ENCODE assay signal across 27 cellular contexts in the genomic region with DNA sequence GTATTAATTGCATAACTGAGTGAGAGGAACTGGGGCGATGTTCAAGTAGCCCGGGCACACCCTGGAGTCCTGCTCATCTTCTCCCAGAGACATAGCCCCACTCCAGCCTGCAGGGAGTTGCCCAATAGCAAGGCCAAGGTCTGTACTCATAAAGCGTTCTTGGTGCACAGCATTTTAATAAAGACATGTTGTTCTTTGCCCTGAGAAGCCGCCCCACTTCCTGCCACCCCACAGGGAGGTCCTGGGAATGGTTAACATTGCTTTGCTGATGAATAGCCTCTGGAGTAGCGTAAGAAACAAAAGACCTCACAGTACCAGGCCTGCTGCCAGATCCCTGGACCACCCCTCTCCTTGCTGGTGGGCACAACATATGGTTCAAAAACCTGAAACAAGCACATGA. TPM values are rescaled to one million over a fixed set of nuclear protein-coding genes. Genes with fewer than 3 reads are reported as not detected.
DNase-seq lines count a peak whose midpoint lies in the region; ATAC-seq and TF ChIP-seq lines count a peak whose summit lies in the region.
"Had no signal": no experiment of that assay in that cellular context is flagged by ENCODE, and none has a peak within 500 bp of the region (broad histone marks: within the 10 kb centered on the region; RNA-seq: fewer than 3 reads in every experiment).

No MANE protein-coding gene starts in this region.

- no peak overlapping the region for H2BK5ac ChIP-seq in H9 (ENCODE audit: insufficient read length, low read length)

- no peak for TF ChIP-seq CTCF in H9 (conservative IDR thresholded peaks at IDR 0.05)
- no peak for TF ChIP-seq CTCF in WTC11 (IDR thresholded peaks at IDR 0.05)
- TF ChIP-seq CTCF in GM13976 (IDR thresholded peaks at IDR 0.05; ENCODE audit: borderline replicate concordance, control extremely low read depth, extremely low read depth, insufficient read depth, missing control alignments) = no peak

- no peak overlapping the region for H3K4me3 ChIP-seq in mucosa of rectum (ENCODE audit: low read length in 2 of 2)
- H3K4me3 ChIP-seq: A549, lung, skin epidermis, upper lobe of left lung had no signal

- no CpG with 5 or more reads among the region's 5 CpGs for WGBS in H9 (ENCODE audit: extremely low coverage, insufficient read length, low lambda C conversion rate)

- H3K27ac Mint-ChIP-seq in H9 = peak overlapping the region in 2 of 3 experiments; percentile 5 to 68; a peak in 2 of 7 replicates
- H3K27ac Mint-ChIP-seq in WTC11 = peak overlapping the region; percentile 68
- H3K27ac Mint-ChIP-seq: dendritic cell treated with granulocyte-macrophage colony-stimulating factor and Interleukin-4, amounts not matched to agents 40 ng/mL and 50 ng/mL, for 4 days had no signal

- no peak overlapping the region for H3K18ac ChIP-seq in H9 (ENCODE audit: insufficient read length, low read depth, low read length)

- no peaks in the 10 kb centered on the region for H3K36me3 ChIP-seq in mucosa of rectum (ENCODE audit: control insufficient read depth in 2 of 2, insufficient read depth in 2 of 2, low read length in 2 of 2)
- H3K36me3 ChIP-seq: BE2C, neutrophil, upper lobe of left lung had no signal

- peaks cover 2 to 3% of the 10 kb centered on the region in 2 experiments; a peak in 2 of 5 replicates for H3K9me3 Mint-ChIP-seq in H9
- H3K9me3 Mint-ChIP-seq in WTC11 = no peaks in the 10 kb centered on the region
- H3K9me3 Mint-ChIP-seq: activated T-cell treated with anti-CD3 and anti-CD28 coated beads, Interleukin-2, amount 50 U/mL, for 4 hours; dendritic cell treated with granulocyte-macrophage colony-stimulating factor and Interleukin-4, amounts not matched to agents 40 ng/mL and 50 ng/mL, for 4 days had no signal

- H4K20me1 ChIP-seq in H9 (ENCODE audit: control insufficient read depth, insufficient read depth, insufficient read length) = no peaks in the 10 kb centered on the region

- no peak overlapping the region for H3K4ac ChIP-seq in H9 (ENCODE audit: low read depth, low read length)

- H3K79me2 ChIP-seq in H9 (ENCODE audit: insufficient read depth, low read length) = no peaks in the 10 kb centered on the region

- H3K4me3 Mint-ChIP-seq in H9 (no peak overlapping the region), WTC11 (no peak overlapping the region)
- H3K4me3 Mint-ChIP-seq: activated T-cell treated with anti-CD3 and anti-CD28 coated beads, Interleukin-2, amount 50 U/mL, for 4 hours; dendritic cell treated with granulocyte-macrophage colony-stimulating factor and Interleukin-4, amounts not matched to agents 40 ng/mL and 50 ng/mL, for 4 days had no signal

- no peak overlapping the region for H2BK20ac ChIP-seq in H9 (ENCODE audit: low read depth, low read length, poor library complexity, severe bottlenecking)

- no peak overlapping the region for H2AFZ ChIP-seq in H9 (ENCODE audit: low read length)

- no peak overlapping the region for H2BK12ac ChIP-seq in H9 (ENCODE audit: insufficient read length, low read depth, low read length)

- H4K91ac ChIP-seq in H9 (ENCODE audit: insufficient read length, low read depth, low read length) = no peak overlapping the region

- H3K4me1 Mint-ChIP-seq in H9 (peaks cover 22 to 30% of the 10 kb centered on the region in 2 experiments), WTC11 (peaks cover 32% of the 10 kb centered on the region)

- H3K23ac ChIP-seq in H9 (ENCODE audit: insufficient read length, low read depth, low read length) = no peak overlapping the region

- H2BK120ac ChIP-seq in H9 (ENCODE audit: low read depth, low read length, poor library complexity, severe bottlenecking) = no peak overlapping the region

- H4K5ac ChIP-seq in H9 (ENCODE audit: insufficient read length, low read depth, low read length) = no peak overlapping the region

- H3K9me3 ChIP-seq in H9 (ENCODE audit: control insufficient read depth, low read depth, low read length) (no peaks in the 10 kb centered on the region), mucosa of rectum (ENCODE audit: control insufficient read depth in 2 of 2, low read length in 2 of 2) (no peaks in the 10 kb centered on the region)
- H3K9me3 ChIP-seq: A549, BE2C, neutrophil, upper lobe of left lung had no signal

- in situ Hi-C loops in GM13976 (cut with MboI; ENCODE audit: low sequenced_read_pairs, unreplicated experiment) = no loop called here

- H3K14ac ChIP-seq in H9 (ENCODE audit: insufficient read depth, low read length) = no peak overlapping the region

- no peak overlapping the region for H3K56ac ChIP-seq in H9 (ENCODE audit: insufficient read length, low read depth, low read length)

- no peaks in the 10 kb centered on the region for H3K79me1 ChIP-seq in H9 (ENCODE audit: insufficient read depth, low read depth, low read length, poor library complexity, severe bottlenecking)

- H3K36me3 Mint-ChIP-seq in H9 (ENCODE audit: insufficient read depth in 1 of 3, low read depth in 3 of 3) = no peaks in the 10 kb centered on the region; a peak in 3 of 7 replicates
- H3K36me3 Mint-ChIP-seq in WTC11 = no peaks in the 10 kb centered on the region

- DNase-seq in H9 (no peak), WTC11 (ENCODE audit: low spot score) (no peak), NCI-H526 treated with DMSO at 0.1 percent for 48 hours (lab: John Stamatoyannopoulos, UW) (no peak), GM13976 (ENCODE audit: low spot score) (no peak), RKO (ENCODE audit: low spot score) (no peak), DMS79 treated with DMSO at 0.1 percent for 48 hours (lab: John Stamatoyannopoulos, UW) (no peak)
- DNase-seq: activated CD4-positive, alpha-beta T cell treated with anti-CD3 and anti-CD28 coated beads for 48 hours; activated T-cell treated with anti-CD3 and anti-CD28 coated beads, Interleukin-2, amount 50 U/mL, for 4 hours; amniotic stem cell; BE2C; DMS53; GF-D8; islet precursor cell; NCI-H1105 treated with DMSO at 0.1 percent for 48 hours; PC-3; stimulated activated CD4-positive, alpha-beta T cell treated with anti-CD3 and anti-CD28 coated beads, Interleukin-2, amount 100 ng/mL, for 24 hours; upper lobe of left lung had no signal

- POLR2A ChIA-PET in WTC11 (lab: Charles Lee) = no interaction called here

- no peak overlapping the region for H3K9ac ChIP-seq in H9 (ENCODE audit: extremely low read depth, insufficient read length, low read length)
- H3K9ac ChIP-seq in mucosa of rectum (ENCODE audit: low read depth in 1 of 2, low read length in 2 of 2) = no peak overlapping the region

- H4K8ac ChIP-seq in H9 (replicated peaks; ENCODE audit: insufficient read length, low read depth, low read length) = no peak overlapping the region

- no peak overlapping the region for H3K27ac ChIP-seq in H9 (ENCODE audit: insufficient read length, low read depth, low read length)
- peak overlapping the region; percentile 63 to 72 for H3K27ac ChIP-seq in mucosa of rectum (ENCODE audit: low read depth in 2 of 2, low read length in 2 of 2)
- H3K27ac ChIP-seq: neutrophil, skin epidermis, upper lobe of left lung had no signal

- H3K27me3 Mint-ChIP-seq in H9 (ENCODE audit: low read depth) = no peaks in the 10 kb centered on the region
- H3K27me3 Mint-ChIP-seq in WTC11 (ENCODE audit: low read depth) = no peaks in the 10 kb centered on the region

- H3K4me1 ChIP-seq in H9 (ENCODE audit: insufficient read depth, low read length) (no peaks in the 10 kb centered on the region), mucosa of rectum (ENCODE audit: control insufficient read depth in 2 of 2, insufficient read depth in 2 of 2, low read length in 2 of 2) (peaks cover 0 to 10% of the 10 kb centered on the region in 2 donors)
- H3K4me1 ChIP-seq: A549, BE2C, upper lobe of left lung had no signal

- ATAC-seq in WTC11 (peak; percentile 43), esophagus mucosa (peak; percentile 29)
- ATAC-seq: A549; activated T-cell treated with anti-CD3 and anti-CD28 coated beads, Interleukin-2, amount 50 U/mL, for 4 hours; PC-3 had no signal

- H2AK5ac ChIP-seq in H9 (ENCODE audit: insufficient read length, low read length) = no peak overlapping the region

- H3T11ph ChIP-seq in H9 (ENCODE audit: low read length) = no peak overlapping the region

- CTCF ChIA-PET in WTC11 (lab: Charles Lee) = no interaction called here

- H3K4me2 ChIP-seq in H9 (ENCODE audit: insufficient read depth, insufficient read length, low read length) = no peak overlapping the region
- H3K4me2 ChIP-seq: A549 had no signal

- no peaks in the 10 kb centered on the region for H3K23me2 ChIP-seq in H9 (ENCODE audit: insufficient read length, low read depth, low read length, poor library complexity, severe bottlenecking)

- H3K27me3 ChIP-seq in H9 (ENCODE audit: insufficient read depth, low read length) (no peaks in the 10 kb centered on the region), mucosa of rectum (ENCODE audit: control insufficient read depth in 2 of 2, insufficient read depth in 2 of 2, low read length in 2 of 2) (no peaks in the 10 kb centered on the region)
- H3K27me3 ChIP-seq: neutrophil, upper lobe of left lung had no signal

- H2BK15ac ChIP-seq in H9 (ENCODE audit: low read depth, low read length) = no peak overlapping the region

TF ChIP-seq in WTC11, 78 proteins besides CTCF, POLR2A, EP300 and RAD21:
- TF ChIP-seq CREM (CRISPR knock-in tag; IDR thresholded peaks at IDR 0.05) = no peak
TF ChIP-seq in WTC11: peak in this region for 0.

RNA-seq across cellular contexts. Expression of a gene that starts 21.6 kb away (rescaled TPM):
- total RNA-seq in H9 (2021) (202 and 237 TPM in 2 replicates), WTC11 (2021) (265 to 281 TPM (median 278 TPM) in 3 replicates), esophagus mucosa (334 TPM)
- total RNA-seq: activated CD8-positive, alpha-beta memory T cell treated with anti-CD3 and anti-CD28 coated beads for 36 hours; fibroblast of lung; LHCN-M2 had no signal
